ENCODE assay signal across 9 cellular contexts in genomic region chr11:66841861-66842260, GRCh38. TPM values are rescaled to one million over a fixed set of nuclear protein-coding genes. Genes with fewer than 3 reads are reported as not detected.
DNase-seq lines count a peak whose midpoint lies in the region; ATAC-seq and TF ChIP-seq lines count a peak whose summit lies in the region.
"Had no signal": no experiment of that assay in that cellular context is flagged by ENCODE, and none has a peak within 500 bp of the region (broad histone marks: within the 10 kb centered on the region; RNA-seq: fewer than 3 reads in every experiment).

No MANE protein-coding gene starts in this region.

- in situ Hi-C loops in astrocyte of the spinal cord (cut with HindIII; ENCODE audit: low sequenced_read_pairs) = no loop called here

- no peak overlapping the region for H3K18ac ChIP-seq in mesenchymal stem cell (ENCODE audit: low read depth in 1 of 2, low read length in 2 of 2)

- no peak overlapping the region for H4K91ac ChIP-seq in mesenchymal stem cell (ENCODE audit: low read length)

- H2BK120ac ChIP-seq in mesenchymal stem cell (ENCODE audit: low read depth, low read length) = no peak overlapping the region

- H2AK5ac ChIP-seq in mesenchymal stem cell (ENCODE audit: low read length, severe bottlenecking) = no peak overlapping the region

- 86 to 91% (median 89%) methylated on average over 7 of the region's 7 CpGs for WGBS in heart left ventricle, 4 donors
- WGBS in mesenchymal stem cell = 88% methylated on average over 7 of the region's 7 CpGs

- H3K4me3 ChIP-seq in heart left ventricle (peak overlapping the region in 9 of 12 donors; percentile 81 to 100 (median 93)), astrocyte of the spinal cord (ENCODE audit: low read depth, low read length) (peak overlapping the region; percentile 89), mesenchymal stem cell (ENCODE audit: insufficient read depth in 1 of 2, low read depth in 1 of 2, low read length in 2 of 2) (peak overlapping the region in 1 of 2 experiments; percentile 100), uterus (peak overlapping the region; percentile 94 to 96)

- H3K27ac ChIP-seq in heart left ventricle (peak overlapping the region in 2 of 12 donors; percentile 97 to 100), mesenchymal stem cell (ENCODE audit: low read length, poor library complexity, severe bottlenecking) (no peak overlapping the region), uterus (peak overlapping the region in 1 of 2 donors; percentile 86)

- no peak overlapping the region for H2BK5ac ChIP-seq in mesenchymal stem cell (ENCODE audit: low read depth, low read length, poor library complexity, severe bottlenecking)

- TF ChIP-seq POLR2A in heart left ventricle (IDR thresholded peaks at IDR 0.05) (no peak), uterus (IDR thresholded peaks at IDR 0.05) (no peak)

- H3K27me3 ChIP-seq in heart left ventricle = no peaks in the 10 kb centered on the region
- no peaks in the 10 kb centered on the region for H3K27me3 ChIP-seq in mesenchymal stem cell (ENCODE audit: control insufficient read depth in 1 of 2, insufficient read depth in 1 of 2, low read length in 2 of 2)
- H3K27me3 ChIP-seq in uterus = no peaks in the 10 kb centered on the region

- H3K14ac ChIP-seq in mesenchymal stem cell (ENCODE audit: low read length in 2 of 2) = no peak overlapping the region

- H3K4me2 ChIP-seq in mesenchymal stem cell (ENCODE audit: low read length, poor library complexity, severe bottlenecking) = peak overlapping the region; percentile 67

- H2BK12ac ChIP-seq in mesenchymal stem cell (ENCODE audit: low read length in 2 of 2) = no peak overlapping the region

- ATAC-seq in heart left ventricle (no peak), Right ventricle myocardium superior (ENCODE audit: poor library complexity) (no peak), GM21381 (IDR thresholded peaks at IDR 0.05; ENCODE audit: unreplicated experiment) (no peak)

- no peak overlapping the region for H2AFZ ChIP-seq in mesenchymal stem cell (ENCODE audit: low read depth, low read length)

- intact Hi-C loops in heart left ventricle (cut with DNase I) (loop anchor here in 1 of 10 donors (10.0 kb wide), 1 partner anchor 247 kb away; the partner anchor contains the start of genes CCDC87 and CCS), Right ventricle myocardium superior (cut with DNase I) (no loop called here), uterus (cut with DNase I; ENCODE audit: low total_unique reads) (no loop called here)

- H3K9me3 ChIP-seq in heart left ventricle (no peaks in the 10 kb centered on the region), mesenchymal stem cell (ENCODE audit: control insufficient read depth, low read length) (no peaks in the 10 kb centered on the region), uterus (no peaks in the 10 kb centered on the region)

- H3K4me1 ChIP-seq in heart left ventricle (peaks cover 7 to 35% (median 24%) of the 10 kb centered on the region in 12 donors), mesenchymal stem cell (ENCODE audit: control insufficient read depth, insufficient read depth, low read depth, low read length) (peaks cover 20% of the 10 kb centered on the region), uterus (peaks cover 9 to 17% of the 10 kb centered on the region in 2 donors)

- no peak overlapping the region for H3K4ac ChIP-seq in mesenchymal stem cell (ENCODE audit: low read depth in 1 of 2, low read length in 2 of 2)

- peaks cover 39% of the 10 kb centered on the region for H3K79me1 ChIP-seq in mesenchymal stem cell (replicated peaks; ENCODE audit: low read length, poor library complexity, severe bottlenecking)

- no peak overlapping the region for H4K8ac ChIP-seq in mesenchymal stem cell (ENCODE audit: low read length)

- peak overlapping the region; percentile 100 for H3K9ac ChIP-seq in mesenchymal stem cell (ENCODE audit: low read length)

- DNase-seq in heart left ventricle (no peak), Right ventricle myocardium superior (no peak), astrocyte of the spinal cord (ENCODE audit: low read depth, low spot score) (no peak), mesenchymal stem cell (no peak), uterus (no peak), occipital lobe (lab: John Stamatoyannopoulos, UW) (no peak)
- no peak for DNase-seq in activated CD4-positive, CD25-positive, alpha-beta regulatory T cell treated with anti-CD3 and anti-CD28 coated beads, Interleukin-2, amount 50 U/mL, for 72 hours
- DNase-seq: EL had no signal

- H3K36me3 ChIP-seq in heart left ventricle (peaks cover 0 to 46% (median 21%) of the 10 kb centered on the region in 9 donors), mesenchymal stem cell (ENCODE audit: control insufficient read depth in 1 of 2, insufficient read depth in 2 of 2, low read depth in 1 of 2, low read length in 2 of 2) (peaks cover 38 to 46% of the 10 kb centered on the region in 2 experiments), uterus (no peaks in the 10 kb centered on the region)

- no peak overlapping the region for H3K23ac ChIP-seq in mesenchymal stem cell (ENCODE audit: low read length in 2 of 2)

- TF ChIP-seq CTCF in heart left ventricle (IDR thresholded peaks at IDR 0.05) (no peak), astrocyte of the spinal cord (IDR thresholded peaks at IDR 0.05; ENCODE audit: low read depth, low read length) (no peak), uterus (IDR thresholded peaks at IDR 0.05) (no peak)

- H2BK15ac ChIP-seq in mesenchymal stem cell (ENCODE audit: low read depth, poor library complexity, severe bottlenecking) = no peak overlapping the region

RNA-seq across cellular contexts. Expression of gene RCE1, which starts 1.4 kb away (rescaled TPM):
- total RNA-seq in heart left ventricle = 1 to 10 TPM; 3.1 to 9.5 (median 5.0) TPM
- 1 to 10 TPM; 2.1 to 8.3 TPM for polyA plus RNA-seq in heart left ventricle
- 6.2 TPM for total RNA-seq in Right ventricle myocardium superior
- 11.2 TPM for polyA plus RNA-seq in mesenchymal stem cell (2013, experiment 1 of 2)
- 10.9 TPM for polyA plus RNA-seq in mesenchymal stem cell (2013, experiment 2 of 2)
- 10 to 100 TPM in 3 of 4 donors, 1 to 10 TPM in 1; 2.3 to 19.4 (median 13.7) TPM for total RNA-seq in uterus
- total RNA-seq in occipital lobe = 12.2 TPM

RNA-seq across cellular contexts. Expression of gene LRFN4, which starts 15.0 kb away (rescaled TPM):
- total RNA-seq in heart left ventricle (10 to 100 TPM in 8 of 9 donors, 1 to 10 TPM in 1; 8.2 to 22.0 (median 14.9) TPM), Right ventricle myocardium superior (20.5 TPM), uterus (10 to 100 TPM in 1 of 4 donors, 1 to 10 TPM in 3; 1.5 to 17.0 (median 5.4) TPM), occipital lobe (47.7 TPM)
- polyA plus RNA-seq in heart left ventricle = 10 to 100 TPM; 15.4 to 22.1 TPM
- 16.0 TPM for polyA plus RNA-seq in mesenchymal stem cell (2013, experiment 1 of 2)
- 15.3 TPM for polyA plus RNA-seq in mesenchymal stem cell (2013, experiment 2 of 2)
